In the genomic region with DNA sequence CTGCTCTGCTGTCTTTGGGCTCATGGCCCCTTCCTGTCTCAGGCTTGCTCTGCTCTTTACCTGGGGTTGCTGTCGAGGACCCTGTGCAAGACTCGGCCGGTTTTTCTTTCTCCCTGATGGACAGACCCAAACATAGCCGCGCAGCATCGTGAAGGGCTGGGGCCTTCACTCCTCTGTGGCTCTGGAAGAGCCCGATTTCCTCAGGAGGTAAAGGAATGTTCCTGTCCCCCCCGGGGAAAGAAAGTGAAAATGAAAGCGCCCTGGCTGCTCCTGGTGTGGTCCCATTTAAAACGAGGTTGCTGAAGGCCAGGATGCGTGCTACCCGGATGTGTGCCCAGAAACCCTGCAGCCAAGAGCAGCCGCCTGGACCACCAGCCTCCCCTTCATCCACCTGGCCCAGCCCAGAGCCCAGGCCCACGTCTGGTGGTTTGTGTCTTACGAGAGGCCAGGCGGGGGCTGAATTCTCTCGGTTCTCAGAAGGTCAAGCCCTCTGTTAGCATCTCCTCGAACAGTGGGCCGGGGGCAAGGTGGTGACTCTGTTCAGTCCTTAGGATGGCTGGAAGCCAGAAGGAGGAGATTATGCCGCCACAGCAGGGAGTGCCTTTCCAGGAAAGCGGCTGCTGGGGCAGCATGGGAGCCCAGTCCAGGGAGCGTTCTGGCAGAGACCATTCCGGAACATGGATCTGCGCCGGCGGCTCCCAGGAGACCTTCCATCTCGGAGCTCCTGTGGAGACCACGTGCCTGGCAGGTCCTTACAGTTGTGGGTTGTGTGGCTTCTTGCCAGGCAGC, we compare ENCODE assay signal across 8 cellular contexts. TPM values are rescaled to one million over a fixed set of nuclear protein-coding genes. Genes with fewer than 3 reads are reported as not detected.
A peak's percentile ranks its signal among the peaks of the same experiment; 100 is the strongest.
DNase-seq lines count a peak whose midpoint lies in the region; ATAC-seq and TF ChIP-seq lines count a peak whose summit lies in the region.

No MANE protein-coding gene starts in this region.

- H3K9me3 ChIP-seq in OCI-LY3 (ENCODE audit: insufficient read depth, low read length) = no peaks in the 10 kb centered on the region
- no peaks in the 10 kb centered on the region for H3K9me3 ChIP-seq in breast epithelium
- no peaks in the 10 kb centered on the region for H3K9me3 ChIP-seq in stomach smooth muscle (ENCODE audit: control insufficient read depth in 2 of 2, low read length in 2 of 2)

- DNase-seq in breast epithelium (ENCODE audit: low spot score in 2 of 2) = peak in 1 of 2 donors; percentile 79
- DNase-seq in left colon = peak; percentile 53 to 63
- DNase-seq in midbrain (lab: John Stamatoyannopoulos, UW) = no peak
- DNase-seq in SKM-1 (lab: John Stamatoyannopoulos, UW; ENCODE audit: unreplicated experiment) = no peak
- no peak for DNase-seq in inferior parietal cortex (ENCODE audit: extremely low spot score)

- H3K4me1 ChIP-seq in OCI-LY3 (ENCODE audit: low read length) (peaks cover 16% of the 10 kb centered on the region), breast epithelium (peaks cover 18 to 29% of the 10 kb centered on the region in 2 donors), stomach smooth muscle (ENCODE audit: control insufficient read depth, insufficient read depth, low read length) (peaks cover 36% of the 10 kb centered on the region)

- TF ChIP-seq CTCF in OCI-LY3 (IDR thresholded peaks at IDR 0.05; ENCODE audit: low read depth, low read length) (no peak), breast epithelium (IDR thresholded peaks at IDR 0.05) (no peak)

- H3K27ac ChIP-seq in OCI-LY3 (ENCODE audit: low read length) (0 out of 2 replicates have a peak overlapping the region, but pooled peaks have one; percentile 39), breast epithelium (peak overlapping the region; percentile 90 to 98), stomach smooth muscle (ENCODE audit: low read length) (peak overlapping the region; percentile 93)

- H3K36me3 ChIP-seq in OCI-LY3 (replicated peaks; ENCODE audit: low read depth, low read length) (peaks cover 6% of the 10 kb centered on the region), breast epithelium (no peaks in the 10 kb centered on the region), stomach smooth muscle (ENCODE audit: control insufficient read depth in 2 of 2, insufficient read depth in 2 of 2, low read length in 2 of 2) (peaks cover 0 to 8% of the 10 kb centered on the region in 2 donors)

- intact Hi-C loops in breast epithelium (cut with DNase I; ENCODE audit: low total_unique reads) = no loop called here
- intact Hi-C loops in left colon (cut with DNase I, micrococcal nuclease) = no loop called here

- peak overlapping the region; percentile 87 for H3K4me2 ChIP-seq in OCI-LY3 (ENCODE audit: low read length)

- H3K4me3 ChIP-seq in GM08714 (ENCODE audit: low read length) (peak overlapping the region; percentile 96), OCI-LY3 (ENCODE audit: low read length) (peak overlapping the region; percentile 87), breast epithelium (peak overlapping the region; percentile 64 to 95 (median 87)), stomach smooth muscle (ENCODE audit: low read length in 2 of 2) (peak overlapping the region; percentile 76 to 95)

- H3K9ac ChIP-seq in OCI-LY3 (ENCODE audit: low read length) (peak overlapping the region; percentile 74), stomach smooth muscle (ENCODE audit: low read length in 2 of 2) (peak overlapping the region; percentile 84 to 93)

- no peak overlapping the region for H2AFZ ChIP-seq in OCI-LY3 (ENCODE audit: low read depth, low read length)

- peaks cover 62% of the 10 kb centered on the region for H3K79me2 ChIP-seq in OCI-LY3 (ENCODE audit: low read length)

- H3K27me3 ChIP-seq in OCI-LY3 (ENCODE audit: low read depth, low read length) (peaks cover 8% of the 10 kb centered on the region), breast epithelium (no peaks in the 10 kb centered on the region), stomach smooth muscle (ENCODE audit: control insufficient read depth in 1 of 2, insufficient read depth in 2 of 2, low read length in 2 of 2) (no peaks in the 10 kb centered on the region)

- TF ChIP-seq POLR2A in breast epithelium (IDR thresholded peaks at IDR 0.05) = no peak

- H4K20me1 ChIP-seq in OCI-LY3 (ENCODE audit: insufficient read depth, low read length) = peaks cover 32% of the 10 kb centered on the region

- ATAC-seq in left colon = peak; percentile 16

RNA-seq across cellular contexts. Expression of a gene that starts 1.2 kb away (rescaled TPM):
- 100 to 1,000 TPM; 218 to 413 (median 333) TPM for total RNA-seq in breast epithelium
- total RNA-seq in left colon = 100 to 1,000 TPM; 175 to 176 TPM

RNA-seq across cellular contexts. Expression of a gene that starts 8.5 kb away (rescaled TPM):
- 1 to 10 TPM; 1.3 TPM for total RNA-seq in breast epithelium
- 1 to 10 TPM in 1 of 2 donors, under 1 TPM in 1; 0.49 to 1.5 TPM for total RNA-seq in left colon

RNA-seq across cellular contexts. Expression of a gene that starts 24.3 kb away (rescaled TPM):
- total RNA-seq in breast epithelium (1 to 10 TPM; 3.4 to 4.1 (median 3.9) TPM), left colon (1 to 10 TPM; 9.3 to 9.4 TPM)

RNA-seq across cellular contexts. Expression of a gene that starts 32.2 kb away (rescaled TPM):
- total RNA-seq in breast epithelium (100 to 1,000 TPM in 2 of 3 donors, 10 to 100 TPM in 1; 76.4 to 108 (median 102) TPM), left colon (10 to 100 TPM; 31.9 to 32.9 TPM)

RNA-seq across cellular contexts. Expression of a gene that starts 38.2 kb away (rescaled TPM):
- total RNA-seq in breast epithelium = 10 to 100 TPM; 11.5 to 17.0 (median 15.7) TPM
- total RNA-seq in left colon = 10 to 100 TPM; 11.9 to 14.7 TPM

Comparison
In these comparisons a context has a peak if more than half of its experiments do, and no peak if none do; other contexts are left out.
1. H3K27ac ChIP-seq: peak in every context shown above with its lines; median percentile 94 in breast epithelium; 93 in stomach smooth muscle; 39 in OCI-LY3.
2. DNase-seq: peak in left colon (2 of 2); none in midbrain (single experiment), SKM-1 (single experiment) and inferior parietal cortex (single experiment).
3. Peak in every context shown above with its lines, with median percentiles within 50 percentile points of each other: H3K4me3 ChIP-seq.